ENCODE assay signal across 9 cellular contexts in genomic region chr19:36149673-36150406, GRCh38. TPM values are rescaled to one million over a fixed set of nuclear protein-coding genes. Genes with fewer than 3 reads are reported as not detected.
A peak's percentile ranks its signal among the peaks of the same experiment; 100 is the strongest.
DNase-seq lines count a peak whose midpoint lies in the region; ATAC-seq, FAIRE-seq and TF ChIP-seq lines count a peak whose summit lies in the region.
"Had no signal": no experiment of that assay in that cellular context is flagged by ENCODE, and none has a peak within 500 bp of the region (broad histone marks: within the 10 kb centered on the region; RNA-seq: fewer than 3 reads in every experiment).

No MANE protein-coding gene starts in this region.

- CTCF ChIA-PET in HepG2 (lab: Yijun Ruan, JAX; ENCODE audit: low intra/inter-chr PET ratio, low total read pairs), result no interaction called here

- no peaks in the 10 kb centered on the region for H3K79me2 ChIP-seq in HepG2 (ENCODE audit: insufficient read depth, low read length)

- TF ChIP-seq EP300 in HepG2 (IDR thresholded peaks at IDR 0.05; ENCODE audit: low read depth in 2 of 2, low read length in 2 of 2), result no peak
- TF ChIP-seq EP300 in HepG2 (CRISPR knock-in tag; IDR thresholded peaks at IDR 0.05; ENCODE audit: borderline replicate concordance), result no peak
- TF ChIP-seq EP300 in gastroesophageal sphincter (IDR thresholded peaks at IDR 0.05), result no peak

- H3K4me1 ChIP-seq in HepG2 (ENCODE audit: insufficient read depth, low read length) (no peaks in the 10 kb centered on the region), right lobe of liver (no peaks in the 10 kb centered on the region), gastroesophageal sphincter (peaks cover 3 to 45% (median 9%) of the 10 kb centered on the region in 3 donors), tibial artery (peaks cover 0 to 30% (median 23%) of the 10 kb centered on the region in 4 donors)

- TSS peak; percentile 49 for BruUV-seq in HepG2 (replicated peaks; lab: Mats Ljungman, UMichigan)

- ATAC-seq in HepG2 (peak; percentile 17; the same call in 1 of the 3 replicates), right lobe of liver (no peak), gastroesophageal sphincter (no peak)
- ATAC-seq: WTC11 had no signal

- no peaks in the 10 kb centered on the region for H3K27me3 ChIP-seq in HepG2 (ENCODE audit: control insufficient read depth in 1 of 2, insufficient read depth in 2 of 2, low read length in 2 of 2)
- no peaks in the 10 kb centered on the region for H3K27me3 ChIP-seq in right lobe of liver
- no peaks in the 10 kb centered on the region for H3K27me3 ChIP-seq in gastroesophageal sphincter
- no peaks in the 10 kb centered on the region for H3K27me3 ChIP-seq in tibial artery
- H3K27me3 ChIP-seq in dorsolateral prefrontal cortex, result no peaks in the 10 kb centered on the region

- TF ChIP-seq CTCF in HepG2 (CRISPR knock-in tag; IDR thresholded peaks at IDR 0.05) (no peak), right lobe of liver (IDR thresholded peaks at IDR 0.05) (no peak), gastroesophageal sphincter (IDR thresholded peaks at IDR 0.05) (no peak), tibial artery (IDR thresholded peaks at IDR 0.05) (no peak), dorsolateral prefrontal cortex (IDR thresholded peaks at IDR 0.05 in 54 of 56, conservative IDR thresholded peaks at IDR 0.05 in 2 of 56; ENCODE audit: low read depth in 1 of 56, partially characterized antibody in 56 of 56) (no peak)

- POLR2A ChIA-PET in HepG2 (lab: Yijun Ruan, JAX), result interaction anchor here (0.6 kb wide), 1 partner anchor 28 kb away, joined by 3 read pairs; no protein-coding TSS in a partner anchor

- intact Hi-C loops in HepG2 (cut with micrococcal nuclease; ENCODE audit: unreplicated experiment) (no loop called here), right lobe of liver (cut with DNase I) (no loop called here), tibial artery (cut with DNase I; ENCODE audit: low total_unique reads) (loop anchor here (10.0 kb wide), 1 partner anchor 155 kb away; the partner anchor contains the start of gene SDHAF1), dorsolateral prefrontal cortex (cut with DNase I) (loop anchor here in 1 of 2 donors (10.0 kb wide), 1 partner anchor 215 kb away; the partner anchor contains the start of gene LRFN3)

- H3K4me2 ChIP-seq in HepG2 (ENCODE audit: low read depth, low read length), result no peak overlapping the region

- no peak for DNase-seq in HepG2 (ENCODE audit: low spot score)
- DNase-seq in right lobe of liver, result no peak
- no peak for DNase-seq in tibial artery
- DNase-seq in dorsolateral prefrontal cortex, result no peak
- no peak for DNase-seq in activated naive CD4-positive, alpha-beta T cell treated with anti-CD3 and anti-CD28 coated beads, Interleukin-2, amount 50 U/mL, for 16 hours
- DNase-seq: MM.1S had no signal

- H3K4me3 ChIP-seq in HepG2 (replicated peaks in 1 of 3; ENCODE audit: insufficient read depth in 1 of 3, low read depth in 2 of 3, low read length in 3 of 3) (no peak overlapping the region), right lobe of liver (no peak overlapping the region), gastroesophageal sphincter (no peak overlapping the region), tibial artery (no peak overlapping the region), dorsolateral prefrontal cortex (no peak overlapping the region)

- TF ChIP-seq RAD21 in HepG2 (CRISPR knock-in tag; IDR thresholded peaks at IDR 0.05), result no peak

- no peak overlapping the region for H2AFZ ChIP-seq in HepG2 (ENCODE audit: low read length)

- H3K27ac ChIP-seq in HepG2 (ENCODE audit: extremely low read length, insufficient read depth, low read length) (no peak overlapping the region), right lobe of liver (no peak overlapping the region), gastroesophageal sphincter (peak overlapping the region in 3 of 4 donors; percentile 97 to 98 (median 98)), tibial artery (peak overlapping the region; percentile 99 to 100), dorsolateral prefrontal cortex (peak overlapping the region in 7 of 59 donors; percentile 9 to 93 (median 84))

- in situ Hi-C loops in HepG2 (cut with HindIII; ENCODE audit: extremely low pct_ligation_motif_present, low pct_unique_long_range_greater_than_20kb), result no loop called here

- TF ChIP-seq POLR2A in HepG2 (IDR thresholded peaks at IDR 0.05; ENCODE audit: insufficient read depth in 1 of 2, low read depth in 2 of 2, low read length in 2 of 2) (no peak), right lobe of liver (IDR thresholded peaks at IDR 0.05) (no peak), gastroesophageal sphincter (IDR thresholded peaks at IDR 0.05) (no peak)

- 95% methylated on average over 12 of the region's 13 CpGs for WGBS in HepG2 (ENCODE audit: low lambda C conversion rate)
- WGBS in right lobe of liver (ENCODE audit: insufficient coverage, low coverage, low lambda C conversion rate, missing lambda C conversion rate), result 95% methylated on average over 4 of the region's 13 CpGs
- WGBS in gastroesophageal sphincter (ENCODE audit: low coverage in 1 of 2), 2 donors, result 53 to 69% methylated on average over 4 to 9 of the region's 13 CpGs

- H3K9ac ChIP-seq in HepG2 (ENCODE audit: insufficient read depth, low read depth, low read length), result no peak overlapping the region

- H3K36me3 ChIP-seq in HepG2 (replicated peaks in 1 of 2; ENCODE audit: control insufficient read depth in 1 of 2, insufficient read depth in 2 of 2, low read length in 2 of 2), result peaks cover 27 to 51% of the 10 kb centered on the region in 2 experiments; a peak in 4 of 5 replicates
- H3K36me3 ChIP-seq in right lobe of liver, result peaks cover 0 to 53% (median 28%) of the 10 kb centered on the region in 4 donors
- peaks cover 0 to 61% of the 10 kb centered on the region in 2 donors for H3K36me3 ChIP-seq in gastroesophageal sphincter
- H3K36me3 ChIP-seq in tibial artery, result peaks cover 48 to 65% (median 52%) of the 10 kb centered on the region in 3 donors

- H3K9me3 ChIP-seq in HepG2 (ENCODE audit: low read length), result no peaks in the 10 kb centered on the region
- no peaks in the 10 kb centered on the region for H3K9me3 ChIP-seq in right lobe of liver
- no peaks in the 10 kb centered on the region for H3K9me3 ChIP-seq in gastroesophageal sphincter
- H3K9me3 ChIP-seq in tibial artery, result no peaks in the 10 kb centered on the region

- FAIRE-seq in HepG2 (lab: Jason Lieb, UNC), result no peak

- H4K20me1 ChIP-seq in HepG2 (ENCODE audit: insufficient read depth, low read length), result no peaks in the 10 kb centered on the region

RNA-seq across cellular contexts. Expression of gene COX7A1, which starts 2.4 kb away (rescaled TPM):
- not detected in 2 replicates for total RNA-seq in HepG2 (2016; rRNA removed; fragmentation: Illumina TruSeq; extraction: Trizol)
- not detected in 2 replicates for total RNA-seq in HepG2 (2016; cell fraction: cytosol; rRNA removed; fragmentation: Illumina TruSeq; extraction: Trizol; ENCODE audit: low read depth)
- not detected in 2 replicates for total RNA-seq in HepG2 (2016; cell fraction: insoluble cytoplasmic fraction; rRNA removed; fragmentation: Illumina TruSeq; extraction: Trizol)
- total RNA-seq in HepG2 (2016; cell fraction: membrane; rRNA removed; fragmentation: Illumina TruSeq; extraction: Trizol), result not detected in 2 replicates
- total RNA-seq in HepG2 (2016; cell fraction: nucleus; rRNA removed; fragmentation: Illumina TruSeq; extraction: Trizol), result not detected in 2 replicates
- not detected in 2 replicates for polyA plus RNA-seq in HepG2 (2011; rRNA removed)
- polyA plus RNA-seq in HepG2 (2011; cell fraction: cytosol; rRNA removed), result not detected in 2 replicates
- polyA plus RNA-seq in HepG2 (2011; cell fraction: nucleus; rRNA removed), result not detected in 2 replicates
- polyA plus RNA-seq in HepG2 (2012), result not detected in 2 replicates
- not detected in 2 replicates for polyA plus RNA-seq in HepG2 (2016; cell fraction: cytosol; fragmentation: Illumina TruSeq; extraction: Trizol; ENCODE audit: low read depth)
- polyA plus RNA-seq in HepG2 (2016; cell fraction: insoluble cytoplasmic fraction; fragmentation: Illumina TruSeq; extraction: Trizol; ENCODE audit: low read depth), result not detected in 2 replicates
- polyA plus RNA-seq in HepG2 (2016; cell fraction: membrane; fragmentation: Illumina TruSeq; extraction: Trizol; ENCODE audit: low read depth), result not detected in 2 replicates
- not detected in 2 replicates for polyA plus RNA-seq in HepG2 (2016; cell fraction: nucleus; fragmentation: Illumina TruSeq; extraction: Trizol; ENCODE audit: insufficient read depth, low read depth)
- polyA minus RNA-seq in HepG2 (2011; rRNA and poly(A)+ RNA removed; ENCODE audit: low replicate concordance), result not detected in 2 replicates
- not detected in 2 replicates for polyA minus RNA-seq in HepG2 (2011; cell fraction: cytosol; rRNA and poly(A)+ RNA removed)
- polyA minus RNA-seq in HepG2 (2011; cell fraction: nucleus; rRNA and poly(A)+ RNA removed), result not detected in 2 replicates
- total RNA-seq in right lobe of liver, result 1 to 10 TPM; 1.0 to 6.2 (median 3.8) TPM
- 10 to 100 TPM; 50.4 to 66.6 (median 61.7) TPM for total RNA-seq in gastroesophageal sphincter
- 100 to 1,000 TPM in 85 of 120 experiments, 10 to 100 TPM in 35; 37.0 to 216 (median 117) TPM for total RNA-seq in dorsolateral prefrontal cortex

RNA-seq across cellular contexts. Expression of gene CAPNS1, which starts 10.0 kb away (rescaled TPM):
- total RNA-seq in HepG2 (2016; rRNA removed; fragmentation: Illumina TruSeq; extraction: Trizol) (280 and 322 TPM in 2 replicates), right lobe of liver (100 to 1,000 TPM in 4 of 6 experiments, 10 to 100 TPM in 2; 93.0 to 252 (median 168) TPM), gastroesophageal sphincter (100 to 1,000 TPM; 151 to 237 (median 210) TPM), dorsolateral prefrontal cortex (100 to 1,000 TPM; 254 to 668 (median 504) TPM)
- total RNA-seq in HepG2 (2016; cell fraction: cytosol; rRNA removed; fragmentation: Illumina TruSeq; extraction: Trizol; ENCODE audit: low read depth), result 123 and 145 TPM in 2 replicates
- 261 and 342 TPM in 2 replicates for total RNA-seq in HepG2 (2016; cell fraction: insoluble cytoplasmic fraction; rRNA removed; fragmentation: Illumina TruSeq; extraction: Trizol)
- total RNA-seq in HepG2 (2016; cell fraction: membrane; rRNA removed; fragmentation: Illumina TruSeq; extraction: Trizol), result 152 and 172 TPM in 2 replicates
- total RNA-seq in HepG2 (2016; cell fraction: nucleus; rRNA removed; fragmentation: Illumina TruSeq; extraction: Trizol), result 96.9 and 104 TPM in 2 replicates
- polyA plus RNA-seq in HepG2 (2011; rRNA removed), result 526 and 533 TPM in 2 replicates
- 204 and 262 TPM in 2 replicates for polyA plus RNA-seq in HepG2 (2011; cell fraction: cytosol; rRNA removed)
- 119 and 132 TPM in 2 replicates for polyA plus RNA-seq in HepG2 (2011; cell fraction: nucleus; rRNA removed)
- polyA plus RNA-seq in HepG2 (2012), result 299 and 302 TPM in 2 replicates
- polyA plus RNA-seq in HepG2 (2016; cell fraction: cytosol; fragmentation: Illumina TruSeq; extraction: Trizol; ENCODE audit: low read depth), result 206 and 217 TPM in 2 replicates
- polyA plus RNA-seq in HepG2 (2016; cell fraction: insoluble cytoplasmic fraction; fragmentation: Illumina TruSeq; extraction: Trizol; ENCODE audit: low read depth), result 455 and 533 TPM in 2 replicates
- polyA plus RNA-seq in HepG2 (2016; cell fraction: membrane; fragmentation: Illumina TruSeq; extraction: Trizol; ENCODE audit: low read depth), result 241 and 270 TPM in 2 replicates
- polyA plus RNA-seq in HepG2 (2016; cell fraction: nucleus; fragmentation: Illumina TruSeq; extraction: Trizol; ENCODE audit: insufficient read depth, low read depth), result 326 and 330 TPM in 2 replicates
- polyA minus RNA-seq in HepG2 (2011; rRNA and poly(A)+ RNA removed; ENCODE audit: low replicate concordance), result 458 and 714 TPM in 2 replicates
- polyA minus RNA-seq in HepG2 (2011; cell fraction: cytosol; rRNA and poly(A)+ RNA removed), result 195 and 198 TPM in 2 replicates
- 43.9 and 66.4 TPM in 2 replicates for polyA minus RNA-seq in HepG2 (2011; cell fraction: nucleus; rRNA and poly(A)+ RNA removed)

RNA-seq across cellular contexts. Expression of gene TBCB, which starts 34.6 kb away (rescaled TPM):
- total RNA-seq in HepG2 (2016; rRNA removed; fragmentation: Illumina TruSeq; extraction: Trizol) (271 and 302 TPM in 2 replicates), right lobe of liver (10 to 100 TPM; 27.8 to 64.7 (median 36.4) TPM), gastroesophageal sphincter (100 to 1,000 TPM; 116 to 248 (median 180) TPM), dorsolateral prefrontal cortex (100 to 1,000 TPM; 145 to 409 (median 268) TPM)
- 111 and 137 TPM in 2 replicates for total RNA-seq in HepG2 (2016; cell fraction: cytosol; rRNA removed; fragmentation: Illumina TruSeq; extraction: Trizol; ENCODE audit: low read depth)
- 287 and 330 TPM in 2 replicates for total RNA-seq in HepG2 (2016; cell fraction: insoluble cytoplasmic fraction; rRNA removed; fragmentation: Illumina TruSeq; extraction: Trizol)
- 147 and 172 TPM in 2 replicates for total RNA-seq in HepG2 (2016; cell fraction: membrane; rRNA removed; fragmentation: Illumina TruSeq; extraction: Trizol)
- total RNA-seq in HepG2 (2016; cell fraction: nucleus; rRNA removed; fragmentation: Illumina TruSeq; extraction: Trizol), result 88.1 and 109 TPM in 2 replicates
- polyA plus RNA-seq in HepG2 (2011; rRNA removed), result 245 and 276 TPM in 2 replicates
- polyA plus RNA-seq in HepG2 (2011; cell fraction: cytosol; rRNA removed), result 268 and 334 TPM in 2 replicates
- 216 and 224 TPM in 2 replicates for polyA plus RNA-seq in HepG2 (2011; cell fraction: nucleus; rRNA removed)
- polyA plus RNA-seq in HepG2 (2012), result 194 and 206 TPM in 2 replicates
- polyA plus RNA-seq in HepG2 (2016; cell fraction: cytosol; fragmentation: Illumina TruSeq; extraction: Trizol; ENCODE audit: low read depth), result 122 and 132 TPM in 2 replicates
- 315 and 344 TPM in 2 replicates for polyA plus RNA-seq in HepG2 (2016; cell fraction: insoluble cytoplasmic fraction; fragmentation: Illumina TruSeq; extraction: Trizol; ENCODE audit: low read depth)
- polyA plus RNA-seq in HepG2 (2016; cell fraction: membrane; fragmentation: Illumina TruSeq; extraction: Trizol; ENCODE audit: low read depth), result 131 and 152 TPM in 2 replicates
- polyA plus RNA-seq in HepG2 (2016; cell fraction: nucleus; fragmentation: Illumina TruSeq; extraction: Trizol; ENCODE audit: insufficient read depth, low read depth), result 199 and 208 TPM in 2 replicates
- polyA minus RNA-seq in HepG2 (2011; rRNA and poly(A)+ RNA removed; ENCODE audit: low replicate concordance), result 123 and 179 TPM in 2 replicates
- polyA minus RNA-seq in HepG2 (2011; cell fraction: cytosol; rRNA and poly(A)+ RNA removed), result 73.9 and 84.3 TPM in 2 replicates
- polyA minus RNA-seq in HepG2 (2011; cell fraction: nucleus; rRNA and poly(A)+ RNA removed), result 23.3 and 34.8 TPM in 2 replicates

RNA-seq across cellular contexts. Expression of gene POLR2I, which starts 35.2 kb away (rescaled TPM):
- total RNA-seq in HepG2 (2016; rRNA removed; fragmentation: Illumina TruSeq; extraction: Trizol) (101 and 104 TPM in 2 replicates), right lobe of liver (10 to 100 TPM; 27.3 to 34.4 (median 29.9) TPM), gastroesophageal sphincter (10 to 100 TPM; 49.3 to 60.2 (median 54.1) TPM), dorsolateral prefrontal cortex (100 to 1,000 TPM in 77 of 120 experiments, 10 to 100 TPM in 43; 61.9 to 165 (median 106) TPM)
- 200 and 257 TPM in 2 replicates for total RNA-seq in HepG2 (2016; cell fraction: cytosol; rRNA removed; fragmentation: Illumina TruSeq; extraction: Trizol; ENCODE audit: low read depth)
- total RNA-seq in HepG2 (2016; cell fraction: insoluble cytoplasmic fraction; rRNA removed; fragmentation: Illumina TruSeq; extraction: Trizol), result 89.2 and 111 TPM in 2 replicates
- total RNA-seq in HepG2 (2016; cell fraction: membrane; rRNA removed; fragmentation: Illumina TruSeq; extraction: Trizol), result 150 and 193 TPM in 2 replicates
- total RNA-seq in HepG2 (2016; cell fraction: nucleus; rRNA removed; fragmentation: Illumina TruSeq; extraction: Trizol), result 28.9 and 41.0 TPM in 2 replicates
- polyA plus RNA-seq in HepG2 (2011; rRNA removed), result 40.5 and 41.1 TPM in 2 replicates
- 43.3 and 68.7 TPM in 2 replicates for polyA plus RNA-seq in HepG2 (2011; cell fraction: cytosol; rRNA removed)
- 35.8 and 39.5 TPM in 2 replicates for polyA plus RNA-seq in HepG2 (2011; cell fraction: nucleus; rRNA removed)
- polyA plus RNA-seq in HepG2 (2012), result 54.5 and 79.4 TPM in 2 replicates
- polyA plus RNA-seq in HepG2 (2016; cell fraction: cytosol; fragmentation: Illumina TruSeq; extraction: Trizol; ENCODE audit: low read depth), result 272 and 302 TPM in 2 replicates
- 78.5 and 105 TPM in 2 replicates for polyA plus RNA-seq in HepG2 (2016; cell fraction: insoluble cytoplasmic fraction; fragmentation: Illumina TruSeq; extraction: Trizol; ENCODE audit: low read depth)
- polyA plus RNA-seq in HepG2 (2016; cell fraction: membrane; fragmentation: Illumina TruSeq; extraction: Trizol; ENCODE audit: low read depth), result 180 and 196 TPM in 2 replicates
- 49.3 and 68.2 TPM in 2 replicates for polyA plus RNA-seq in HepG2 (2016; cell fraction: nucleus; fragmentation: Illumina TruSeq; extraction: Trizol; ENCODE audit: insufficient read depth, low read depth)
- 92.6 and 139 TPM in 2 replicates for polyA minus RNA-seq in HepG2 (2011; rRNA and poly(A)+ RNA removed; ENCODE audit: low replicate concordance)
- polyA minus RNA-seq in HepG2 (2011; cell fraction: cytosol; rRNA and poly(A)+ RNA removed), result 36.7 and 69.3 TPM in 2 replicates
- polyA minus RNA-seq in HepG2 (2011; cell fraction: nucleus; rRNA and poly(A)+ RNA removed), result 18.0 and 26.0 TPM in 2 replicates

RNA-seq across cellular contexts. Expression of gene OVOL3, which starts 38.9 kb away (rescaled TPM):
- total RNA-seq in HepG2 (2016; rRNA removed; fragmentation: Illumina TruSeq; extraction: Trizol) (not detected in 2 replicates), right lobe of liver (not detected), gastroesophageal sphincter (not detected), dorsolateral prefrontal cortex (not detected)
- not detected in 2 replicates for total RNA-seq in HepG2 (2016; cell fraction: cytosol; rRNA removed; fragmentation: Illumina TruSeq; extraction: Trizol; ENCODE audit: low read depth)
- not detected in 2 replicates for total RNA-seq in HepG2 (2016; cell fraction: insoluble cytoplasmic fraction; rRNA removed; fragmentation: Illumina TruSeq; extraction: Trizol)
- not detected in 2 replicates for total RNA-seq in HepG2 (2016; cell fraction: membrane; rRNA removed; fragmentation: Illumina TruSeq; extraction: Trizol)
- total RNA-seq in HepG2 (2016; cell fraction: nucleus; rRNA removed; fragmentation: Illumina TruSeq; extraction: Trizol), result not detected in 2 replicates
- polyA plus RNA-seq in HepG2 (2011; rRNA removed), result not detected in 2 replicates
- polyA plus RNA-seq in HepG2 (2011; cell fraction: cytosol; rRNA removed), result 0.09 TPM in 1 of 2 replicates, not detected in the other
- polyA plus RNA-seq in HepG2 (2011; cell fraction: nucleus; rRNA removed), result not detected in 2 replicates
- polyA plus RNA-seq in HepG2 (2012), result not detected in 2 replicates
- not detected in 2 replicates for polyA plus RNA-seq in HepG2 (2016; cell fraction: cytosol; fragmentation: Illumina TruSeq; extraction: Trizol; ENCODE audit: low read depth)
- polyA plus RNA-seq in HepG2 (2016; cell fraction: insoluble cytoplasmic fraction; fragmentation: Illumina TruSeq; extraction: Trizol; ENCODE audit: low read depth), result not detected in 2 replicates
- not detected in 2 replicates for polyA plus RNA-seq in HepG2 (2016; cell fraction: membrane; fragmentation: Illumina TruSeq; extraction: Trizol; ENCODE audit: low read depth)
- not detected in 2 replicates for polyA plus RNA-seq in HepG2 (2016; cell fraction: nucleus; fragmentation: Illumina TruSeq; extraction: Trizol; ENCODE audit: insufficient read depth, low read depth)
- polyA minus RNA-seq in HepG2 (2011; rRNA and poly(A)+ RNA removed; ENCODE audit: low replicate concordance), result not detected in 2 replicates
- polyA minus RNA-seq in HepG2 (2011; cell fraction: cytosol; rRNA and poly(A)+ RNA removed), result not detected in 2 replicates
- not detected in 2 replicates for polyA minus RNA-seq in HepG2 (2011; cell fraction: nucleus; rRNA and poly(A)+ RNA removed)
- total RNA-seq: WTC11 had no signal
- polyA plus RNA-seq: AG04450 had no signal

Comparison
In these comparisons a context has a peak if more than half of its experiments do, and no peak if none do; other contexts are left out.
1. H3K27ac ChIP-seq: peak in gastroesophageal sphincter (3 of 4) and tibial artery (2 of 2); none in HepG2 (single experiment) and right lobe of liver (0 of 3).
2. RNA of gene COX7A1, which starts 2.4 kb away (total RNA-seq): 37.0 to 216 TPM in dorsolateral prefrontal cortex and 50.4 to 66.6 TPM in gastroesophageal sphincter; 1.0 to 6.2 TPM in right lobe of liver and not detected in HepG2; every median in the first group is over 4 times any median in the second.